8 cellular contexts compared by ENCODE assay signal in the genomic region with DNA sequence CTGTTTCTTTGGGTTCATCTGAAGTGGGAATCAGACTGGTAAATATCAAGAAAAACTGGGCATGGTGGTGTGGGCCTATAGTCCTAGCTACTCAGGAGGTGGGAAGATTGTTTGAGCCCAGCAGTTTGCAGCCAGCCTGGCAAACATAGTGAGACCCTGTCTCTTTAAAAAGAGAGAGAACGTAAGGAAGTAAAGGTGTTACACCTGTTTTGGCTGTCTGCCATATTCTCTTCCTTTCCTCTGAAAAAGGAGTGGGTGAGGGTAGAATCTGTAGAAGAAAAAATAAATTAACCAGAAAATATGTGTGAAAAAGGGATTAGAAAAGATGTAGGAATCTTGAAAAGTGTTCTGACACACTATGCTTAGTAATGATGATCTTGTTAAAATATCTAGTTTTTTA. TPM values are rescaled to one million over a fixed set of nuclear protein-coding genes. Genes with fewer than 3 reads are reported as not detected.
A peak's percentile ranks its signal among the peaks of the same experiment; 100 is the strongest.
DNase-seq lines count a peak whose midpoint lies in the region; ATAC-seq and TF ChIP-seq lines count a peak whose summit lies in the region.

No MANE protein-coding gene starts in this region.

- in situ Hi-C loops in brain microvascular endothelial cell (cut with HindIII; ENCODE audit: low pct_ligation_motif_present, low sequenced_read_pairs) = no loop called here

- H3K27me3 ChIP-seq in heart right ventricle (no peaks in the 10 kb centered on the region), brain microvascular endothelial cell (replicated peaks) (no peaks in the 10 kb centered on the region), lung (ENCODE audit: control insufficient read depth, insufficient read depth) (no peaks in the 10 kb centered on the region), uterus (no peaks in the 10 kb centered on the region)

- intact Hi-C loops in heart right ventricle (cut with DNase I) (no loop called here), Right ventricle myocardium superior (cut with DNase I) (no loop called here), uterus (cut with DNase I; ENCODE audit: low total_unique reads) (no loop called here)

- 52 to 67% methylated on average over 1 of the region's 1 CpG for WGBS in heart right ventricle, 2 donors
- 53 to 71% methylated on average over 1 of the region's 1 CpG for WGBS in lung, 2 donors

- H3K9me3 ChIP-seq in heart right ventricle (no peaks in the 10 kb centered on the region), lung (ENCODE audit: control insufficient read depth in 2 of 2, insufficient read depth in 1 of 2, low read length in 1 of 2) (no peaks in the 10 kb centered on the region), uterus (no peaks in the 10 kb centered on the region)

- no peak for ATAC-seq in heart right ventricle
- no peak for ATAC-seq in Right ventricle myocardium superior (ENCODE audit: poor library complexity)
- no peak for ATAC-seq in lung (ENCODE audit: insufficient read depth, low FRiP score)
- ATAC-seq in HG03108 (IDR thresholded peaks at IDR 0.05; ENCODE audit: unreplicated experiment) = no peak

- peaks cover 0 to 12% (median 7%) of the 10 kb centered on the region in 9 donors for H3K36me3 ChIP-seq in heart right ventricle
- H3K36me3 ChIP-seq in brain microvascular endothelial cell (replicated peaks) = peaks cover 6% of the 10 kb centered on the region
- peaks cover 2 to 4% of the 10 kb centered on the region in 2 donors for H3K36me3 ChIP-seq in lung (ENCODE audit: control insufficient read depth in 2 of 2, insufficient read depth in 2 of 2, low read length in 2 of 2)
- H3K36me3 ChIP-seq in uterus = no peaks in the 10 kb centered on the region

- TF ChIP-seq POLR2A in uterus (IDR thresholded peaks at IDR 0.05) = no peak

- DNase-seq in heart right ventricle (no peak), Right ventricle myocardium superior (no peak), brain microvascular endothelial cell (no peak), lung (ENCODE audit: low spot score) (no peak), uterus (no peak), NOMO-1 treated with DMSO at 0.1 percent for 48 hours (lab: John Stamatoyannopoulos, UW; ENCODE audit: unreplicated experiment) (no peak)
- no peak for DNase-seq in stimulated activated CD4-positive, alpha-beta T cell treated with anti-CD3 and anti-CD28 coated beads, Interleukin-4, amount 100 ng/mL, for 1 hour

- H3K27ac ChIP-seq in heart right ventricle = peak overlapping the region; percentile 49 to 78 (median 67)
- peak overlapping the region; percentile 87 for H3K27ac ChIP-seq in brain microvascular endothelial cell
- peak overlapping the region; percentile 71 to 72 for H3K27ac ChIP-seq in lung (ENCODE audit: low read depth in 1 of 2, low read length in 1 of 2)
- H3K27ac ChIP-seq in uterus = peak overlapping the region; percentile 83 to 89

- no peak for TF ChIP-seq CTCF in heart right ventricle (IDR thresholded peaks at IDR 0.05)
- no peak for TF ChIP-seq CTCF in brain microvascular endothelial cell (IDR thresholded peaks at IDR 0.05; ENCODE audit: low read depth, low read length, missing control alignments)
- no peak for TF ChIP-seq CTCF in lung (IDR thresholded peaks at IDR 0.05; ENCODE audit: control extremely low read depth, extremely low read depth)
- no peak for TF ChIP-seq CTCF in uterus (IDR thresholded peaks at IDR 0.05)

- H3K4me3 ChIP-seq in heart right ventricle (peak overlapping the region in 4 of 10 donors; percentile 7 to 19 (median 10)), brain microvascular endothelial cell (ENCODE audit: low read depth, low read length) (peak overlapping the region; percentile 39), lung (no peak overlapping the region), uterus (no peak overlapping the region)

- H3K4me1 ChIP-seq in heart right ventricle (peaks cover 7 to 68% (median 55%) of the 10 kb centered on the region in 9 donors), lung (ENCODE audit: control insufficient read depth in 2 of 2, insufficient read depth in 2 of 2, low read length in 2 of 2) (peaks cover 3 to 35% of the 10 kb centered on the region in 2 donors), uterus (peaks cover 0 to 11% of the 10 kb centered on the region in 2 donors)

RNA-seq across cellular contexts. Expression of gene AHCYL1, which starts 20.0 kb away (rescaled TPM):
- total RNA-seq in heart right ventricle (10 to 100 TPM; 39.2 to 58.9 (median 48.7) TPM), Right ventricle myocardium superior (39.8 TPM), lung (10 to 100 TPM; 65.8 to 77.7 TPM), uterus (100 to 1,000 TPM in 1 of 4 donors, 10 to 100 TPM in 3; 51.2 to 183 (median 70.2) TPM)
- polyA plus RNA-seq in heart right ventricle (10 to 100 TPM; 21.9 to 24.2 TPM), lung (10 to 100 TPM; 44.4 to 46.8 TPM)

RNA-seq across cellular contexts. Expression of gene STRIP1, which starts 29.8 kb away (rescaled TPM):
- total RNA-seq in heart right ventricle = 10 to 100 TPM; 13.9 to 23.2 (median 18.9) TPM
- polyA plus RNA-seq in heart right ventricle = 10 to 100 TPM; 10.3 to 12.3 TPM
- 16.2 TPM for total RNA-seq in Right ventricle myocardium superior
- total RNA-seq in lung = 10 to 100 TPM; 36.1 to 68.2 TPM
- 10 to 100 TPM; 11.7 to 20.8 TPM for polyA plus RNA-seq in lung
- 100 to 1,000 TPM in 1 of 4 donors, 10 to 100 TPM in 3; 17.1 to 102 (median 42.0) TPM for total RNA-seq in uterus
